ENCODE assay signal across 6 cellular contexts in the genomic region with DNA sequence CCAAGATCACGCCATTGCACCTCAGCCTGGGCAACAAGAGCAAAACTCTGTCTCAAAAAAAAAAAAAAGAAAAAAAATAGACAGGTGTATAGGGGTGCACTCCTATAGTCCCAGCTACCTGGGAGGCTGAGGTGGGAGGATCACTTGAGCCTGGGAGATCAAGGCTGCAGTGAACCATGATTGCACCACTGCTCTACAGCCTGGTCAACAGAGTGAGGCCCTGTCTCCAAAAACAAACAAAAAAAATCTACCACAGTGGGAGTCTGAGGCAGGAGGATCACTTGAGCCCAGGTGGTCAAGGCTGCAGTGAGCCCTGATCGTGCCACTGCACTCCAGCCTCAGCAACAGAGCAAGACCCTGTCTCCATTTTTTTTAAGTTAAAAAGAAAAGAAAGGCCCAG. TPM values are rescaled to one million over a fixed set of nuclear protein-coding genes. Genes with fewer than 3 reads are reported as not detected.
"Had no signal": no experiment of that assay in that cellular context is flagged by ENCODE, and none has a peak within 500 bp of the region (broad histone marks: within the 10 kb centered on the region; RNA-seq: fewer than 3 reads in every experiment).

No MANE protein-coding gene starts in this region.

RNA-seq across cellular contexts. Expression of a gene that starts 44.0 kb away (rescaled TPM):
- total RNA-seq: SJCRH30 had no signal

RNA-seq across cellular contexts. Expression of a gene that starts 59.7 kb away (rescaled TPM):
- total RNA-seq: Right ventricle myocardium inferior, Right ventricle myocardium superior, RPMI7951, SJCRH30, SJSA1, SK-MEL-5 had no signal
